Comparison of ENCODE assay signal across 8 cellular contexts in genomic region chr19:17404621-17405249, GRCh38. TPM values are rescaled to one million over a fixed set of nuclear protein-coding genes. Genes with fewer than 3 reads are reported as not detected.
A peak's percentile ranks its signal among the peaks of the same experiment; 100 is the strongest.
DNase-seq lines count a peak whose midpoint lies in the region; ATAC-seq lines count a peak whose summit lies in the region.

No MANE protein-coding gene starts in this region.

- H3K9ac ChIP-seq in adipocyte (ENCODE audit: low read length) (peak overlapping the region; percentile 11), muscle layer of colon (ENCODE audit: low read length) (no peak overlapping the region)

- CTCF ChIA-PET in CD8-positive, alpha-beta memory T cell (lab: Charles Lee): interaction anchor here (1.0 to 3.3 kb wide), 6 partner anchors 14 to 30 kb away, joined by 3 to 21 read pairs (median 7); partner anchors contain the start of gene MVB12A

- peak overlapping the region; percentile 87 to 99 (median 92) for H3K27ac Mint-ChIP-seq in CD8-positive, alpha-beta memory T cell

- no peaks in the 10 kb centered on the region for H3K9me3 ChIP-seq in CD8-positive, alpha-beta memory T cell (ENCODE audit: low read length)
- H3K9me3 ChIP-seq in adipocyte (ENCODE audit: control insufficient read depth, low read length) (no peaks in the 10 kb centered on the region), muscle layer of colon (ENCODE audit: low read length) (no peaks in the 10 kb centered on the region)

- H3K27me3 ChIP-seq in CD8-positive, alpha-beta memory T cell (ENCODE audit: insufficient read depth, low read length, poor library complexity, severe bottlenecking): no peaks in the 10 kb centered on the region
- H3K27me3 ChIP-seq in adipocyte (replicated peaks; ENCODE audit: control insufficient read depth, insufficient read depth, low read length): no peaks in the 10 kb centered on the region
- no peaks in the 10 kb centered on the region for H3K27me3 ChIP-seq in muscle layer of colon (ENCODE audit: control insufficient read depth in 1 of 2, insufficient read depth in 2 of 2, low read length in 2 of 2)

- POLR2A ChIA-PET in CD8-positive, alpha-beta memory T cell (lab: Charles Lee): interaction anchor here (1.0 to 2.9 kb wide), 2 partner anchors 15 to 96 kb away, joined by 3 to 25 read pairs; partner anchors contain the start of gene MVB12A

- H3K9me3 Mint-ChIP-seq in CD8-positive, alpha-beta memory T cell: no peaks in the 10 kb centered on the region

- peaks cover 17% of the 10 kb centered on the region for H3K4me1 ChIP-seq in CD8-positive, alpha-beta memory T cell (ENCODE audit: insufficient read depth, low read length)
- H3K4me1 ChIP-seq in adipocyte (ENCODE audit: control insufficient read depth, insufficient read depth, low read length) (peaks cover 9% of the 10 kb centered on the region), muscle layer of colon (ENCODE audit: insufficient read depth, low read length) (peaks cover 8% of the 10 kb centered on the region)

- peak overlapping the region; percentile 90 to 98 (median 95) for H3K4me3 Mint-ChIP-seq in CD8-positive, alpha-beta memory T cell

- no peak for DNase-seq in CD8-positive, alpha-beta memory T cell
- no peak for DNase-seq in adipocyte (ENCODE audit: low read depth)
- DNase-seq in SIG-M5 (lab: John Stamatoyannopoulos, UW): no peak
- no peak for DNase-seq in D341Med (ENCODE audit: low spot score)
- DNase-seq in MV-4-11 (lab: John Stamatoyannopoulos, UW): no peak

- peak overlapping the region; percentile 86 for H3K27ac ChIP-seq in CD8-positive, alpha-beta memory T cell (ENCODE audit: low read depth, low read length)
- peak overlapping the region; percentile 72 for H3K27ac ChIP-seq in muscle layer of colon (ENCODE audit: low read depth, low read length)

- peak overlapping the region; percentile 76 for H3K4me3 ChIP-seq in CD8-positive, alpha-beta memory T cell (ENCODE audit: low read length)
- H3K4me3 ChIP-seq in adipocyte (ENCODE audit: low read length) (peak overlapping the region; percentile 71), muscle layer of colon (ENCODE audit: low read depth in 1 of 2, low read length in 2 of 2) (peak overlapping the region; percentile 47 to 53)

- peaks cover 0 to 30% (median 3%) of the 10 kb centered on the region in 3 donors for H3K36me3 Mint-ChIP-seq in CD8-positive, alpha-beta memory T cell

- H3K36me3 ChIP-seq in CD8-positive, alpha-beta memory T cell (ENCODE audit: insufficient read depth, low read length): no peaks in the 10 kb centered on the region
- H3K36me3 ChIP-seq in adipocyte (ENCODE audit: control insufficient read depth, insufficient read depth, low read length, severe bottlenecking) (no peaks in the 10 kb centered on the region), muscle layer of colon (ENCODE audit: insufficient read depth, low read length) (no peaks in the 10 kb centered on the region)

- H3K4me1 Mint-ChIP-seq in CD8-positive, alpha-beta memory T cell: peaks cover 35 to 49% (median 36%) of the 10 kb centered on the region in 3 donors

- H3K27me3 Mint-ChIP-seq in CD8-positive, alpha-beta memory T cell: no peaks in the 10 kb centered on the region

- peak; percentile 32 for ATAC-seq in HG02642 (IDR thresholded peaks at IDR 0.05; ENCODE audit: poor library complexity, unreplicated experiment)
- no peak for ATAC-seq in GM19035 (IDR thresholded peaks at IDR 0.05; ENCODE audit: unreplicated experiment)

RNA-seq across cellular contexts. Expression of gene BST2, which starts 0.7 kb away (rescaled TPM):
- 100 to 1,000 TPM; 116 to 124 TPM for total RNA-seq in CD8-positive, alpha-beta memory T cell
- 192 TPM for polyA plus RNA-seq in CD8-positive, alpha-beta memory T cell

RNA-seq across cellular contexts. Expression of gene CCDC194, which starts 10.7 kb away (rescaled TPM):
- total RNA-seq in CD8-positive, alpha-beta memory T cell: 1 to 10 TPM; 1.1 to 1.5 TPM
- not detected for polyA plus RNA-seq in CD8-positive, alpha-beta memory T cell

RNA-seq across cellular contexts. Expression of gene MVB12A, which starts 15.1 kb away (rescaled TPM):
- 10 to 100 TPM; 34.5 to 39.2 TPM for total RNA-seq in CD8-positive, alpha-beta memory T cell
- 26.9 TPM for polyA plus RNA-seq in CD8-positive, alpha-beta memory T cell

RNA-seq across cellular contexts. Expression of gene PLVAP, which starts 27.6 kb away (rescaled TPM):
- not detected for total RNA-seq in CD8-positive, alpha-beta memory T cell
- not detected for polyA plus RNA-seq in CD8-positive, alpha-beta memory T cell

RNA-seq across cellular contexts. Expression of gene TMEM221, which starts 43.7 kb away (rescaled TPM):
- total RNA-seq in CD8-positive, alpha-beta memory T cell: not detected
- polyA plus RNA-seq in CD8-positive, alpha-beta memory T cell: not detected
